Comparison of ENCODE assay signal across 22 cellular contexts in genomic region chr4:86896596-86896995, GRCh38. TPM values are rescaled to one million over a fixed set of nuclear protein-coding genes. Genes with fewer than 3 reads are reported as not detected.
"Had no signal": no experiment of that assay in that cellular context is flagged by ENCODE, and none has a peak within 500 bp of the region (broad histone marks: within the 10 kb centered on the region; RNA-seq: fewer than 3 reads in every experiment).

No MANE protein-coding gene starts in this region.

- H3K27me3 ChIP-seq: esophagus squamous epithelium, upper lobe of left lung had no signal

- DNase-seq: activated CD4-positive, alpha-beta T cell treated with anti-CD3 and anti-CD28 coated beads for 1 hour; activated effector memory CD4-positive, alpha-beta T cell treated with anti-CD3 and anti-CD28 coated beads, Interleukin-2, amount 50 U/mL, for 16 hours; activated naive CD4-positive, alpha-beta T cell treated with anti-CD3 and anti-CD28 coated beads, Interleukin-2, amount 50 U/mL, for 16 hours; activated T-cell treated with anti-CD3 and anti-CD28 coated beads, Interleukin-2, amount 50 U/mL, for 72 hours; effector CD8-positive, alpha-beta T cell; esophagus squamous epithelium; head of caudate nucleus; left lung; midbrain; posterior cingulate gyrus; retina; spleen; stimulated activated naive B cell treated with anti-CD40 and anti-IgM and Interleukin-4, amounts not matched to agents 10 μg/mL and 1 μg/mL and 100 μg/mL, for 72 hours; T1000; upper lobe of left lung had no signal

- ATAC-seq: activated T-cell treated with anti-CD3 and anti-CD28 coated beads, Interleukin-2, amount 50 U/mL, for 72 hours; left lung; stimulated activated naive B cell treated with anti-CD40 and anti-IgM and Interleukin-4, amounts not matched to agents 10 μg/mL and 1 μg/mL and 100 μg/mL, for 72 hours had no signal

- H3K4me3 ChIP-seq: esophagus squamous epithelium, left lung, spleen, thoracic aorta, upper lobe of left lung had no signal

- H3K9me3 ChIP-seq: esophagus squamous epithelium, left lung, spleen, thoracic aorta, upper lobe of left lung had no signal

- H3K36me3 ChIP-seq: esophagus squamous epithelium, left lung, spleen, thoracic aorta, upper lobe of left lung had no signal

- H3K27ac ChIP-seq: esophagus squamous epithelium, left lung, spleen, thoracic aorta, upper lobe of left lung had no signal

RNA-seq across cellular contexts. Expression of gene C4orf36, which starts 4.4 kb away (rescaled TPM):
- total RNA-seq: lung microvascular endothelial cell; T-helper 1 cell treated with Interleukin-12 subunit alpha and Interleukin-12 subunit beta and Interleukin-4 antibody, amounts not matched to agents 30 ng/mL and 1 ng/mL, for 36 hours; thoracic aorta had no signal
- polyA plus RNA-seq: endothelial cell of umbilical vein had no signal

RNA-seq across cellular contexts. Expression of gene SLC10A6, which starts 47.4 kb away (rescaled TPM):
- total RNA-seq: activated CD8-positive, alpha-beta memory T cell treated with anti-CD3 and anti-CD28 coated beads for 36 hours; endothelial cell of umbilical vein; frontal cortex; kidney epithelial cell; T-helper 1 cell treated with Interleukin-12 subunit alpha and Interleukin-12 subunit beta and Interleukin-4 antibody, amounts not matched to agents 30 ng/mL and 1 ng/mL, for 36 hours had no signal
- polyA plus RNA-seq: spleen had no signal
